Comparison of ENCODE assay signal across 12 cellular contexts in genomic region chr14:31428011-31428410, GRCh38. TPM values are rescaled to one million over a fixed set of nuclear protein-coding genes. Genes with fewer than 3 reads are reported as not detected.
"Had no signal": no experiment of that assay in that cellular context is flagged by ENCODE, and none has a peak within 500 bp of the region (broad histone marks: within the 10 kb centered on the region; RNA-seq: fewer than 3 reads in every experiment).

No MANE protein-coding gene starts in this region.

- H3K4me3 ChIP-seq: GM23248, HAP-1, K562 had no signal

- H3K36me3 ChIP-seq: HAP-1 had no signal

- H3K9ac ChIP-seq: GM23248 had no signal

- FAIRE-seq: K562 had no signal

- DNase-seq: GM23248, GOT3, H7, HFFc6, IMR-90, KG1 had no signal

- H3K27ac ChIP-seq: GM23248, HL-60 had no signal

- ATAC-seq: HCT116, K562 had no signal

- H3K4me1 ChIP-seq: HAP-1 had no signal

- H2AFZ ChIP-seq: GM23248 had no signal

- H3K9me3 ChIP-seq: HAP-1 had no signal

RNA-seq across cellular contexts. Expression of gene GPR33, which starts 59.8 kb away (rescaled TPM):
- total RNA-seq: GM23248, H4, H7, HFFc6, HT1080, IMR-90, K562 had no signal
- polyA plus RNA-seq: GM23248, IMR-90, K562 had no signal
